ENCODE assay signal across 8 cellular contexts in the genomic region with DNA sequence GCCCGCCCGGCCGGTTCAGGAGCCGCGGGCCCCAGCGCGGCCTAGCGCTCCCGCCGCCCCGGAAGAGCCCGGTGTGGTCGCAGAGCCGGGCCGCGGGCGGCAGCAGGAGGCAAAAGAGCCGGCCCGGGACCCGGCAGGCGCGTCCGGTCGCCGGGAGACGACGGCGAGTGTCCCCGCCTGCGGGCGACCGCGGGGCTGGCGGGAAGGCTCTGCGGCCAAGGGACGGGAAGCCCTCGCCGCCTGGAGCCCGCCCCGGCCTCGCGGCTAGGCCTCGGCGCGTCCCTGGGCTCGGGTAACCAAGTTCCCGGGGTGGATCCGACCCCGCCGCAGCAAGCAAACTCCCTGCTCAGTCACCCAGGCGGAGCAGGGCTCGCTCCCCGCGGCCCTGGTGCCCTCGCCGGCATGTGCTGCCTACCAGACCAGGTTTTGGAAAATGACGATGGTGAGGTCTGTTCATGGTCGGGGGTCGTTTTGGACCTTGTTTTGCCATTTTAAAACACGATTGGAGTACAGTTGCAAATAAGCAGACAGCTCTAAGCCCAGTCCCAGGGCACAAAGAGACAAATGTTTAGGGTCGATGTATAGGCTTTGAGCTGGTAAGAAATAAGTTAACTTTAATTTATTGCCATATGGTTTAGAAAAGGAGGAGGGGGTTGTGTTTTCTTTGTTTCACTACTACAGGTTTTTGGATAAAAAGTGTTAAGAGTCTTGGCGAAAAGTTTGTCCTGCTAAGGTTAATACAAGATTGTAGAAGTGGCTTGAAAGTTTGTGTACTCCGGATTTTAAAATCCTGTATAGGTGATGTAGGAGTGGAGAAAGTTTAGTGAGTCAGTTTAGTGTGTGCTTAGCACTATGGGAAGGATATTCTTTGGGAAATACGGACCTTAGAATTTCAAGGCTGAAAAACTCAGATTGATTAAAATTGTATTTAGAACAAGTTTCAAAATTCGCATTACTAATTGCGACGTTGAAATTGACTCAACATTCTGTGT. TPM values are rescaled to one million over a fixed set of nuclear protein-coding genes. Genes with fewer than 3 reads are reported as not detected.
A peak's percentile ranks its signal among the peaks of the same experiment; 100 is the strongest.
DNase-seq lines count a peak whose midpoint lies in the region; ATAC-seq, FAIRE-seq and TF ChIP-seq lines count a peak whose summit lies in the region.

No MANE protein-coding gene starts in this region.

- no peaks in the 10 kb centered on the region for H3K27me3 Mint-ChIP-seq in activated CD4-positive, alpha-beta T cell treated with anti-CD3 and anti-CD28 coated beads, Interleukin-2, amount 10 ng/mL, durations not matched to agents 24 days and 14 days
- no peaks in the 10 kb centered on the region for H3K27me3 Mint-ChIP-seq in dendritic cell treated with granulocyte-macrophage colony-stimulating factor and Interleukin-4, amounts not matched to agents 40 ng/mL and 50 ng/mL, for 4 days

- TF ChIP-seq CTCF in lower lobe of right lung (IDR thresholded peaks at IDR 0.05) (no peak), D721Med (IDR thresholded peaks at IDR 0.05; ENCODE audit: insufficient read depth, missing control alignments) (no peak)

- peaks cover 31% of the 10 kb centered on the region for H3K36me3 Mint-ChIP-seq in activated CD4-positive, alpha-beta T cell treated with anti-CD3 and anti-CD28 coated beads, Interleukin-2, amount 10 ng/mL, durations not matched to agents 24 days and 14 days (ENCODE audit: low read depth)
- H3K36me3 Mint-ChIP-seq in dendritic cell treated with granulocyte-macrophage colony-stimulating factor and Interleukin-4, amounts not matched to agents 40 ng/mL and 50 ng/mL, for 4 days (ENCODE audit: low read depth), result peaks cover 20% of the 10 kb centered on the region

- no peaks in the 10 kb centered on the region for H3K27me3 ChIP-seq in lower lobe of right lung (ENCODE audit: low read depth)

- no peaks in the 10 kb centered on the region for H3K9me3 ChIP-seq in lower lobe of right lung

- H3K4me3 ChIP-seq in lower lobe of right lung, result peak overlapping the region; percentile 79

- H3K4me1 ChIP-seq in lower lobe of right lung, result peaks cover 68% of the 10 kb centered on the region

- H3K27ac Mint-ChIP-seq in activated CD4-positive, alpha-beta T cell treated with anti-CD3 and anti-CD28 coated beads, Interleukin-2, amount 10 ng/mL, durations not matched to agents 24 days and 14 days, result peak overlapping the region; percentile 91
- H3K27ac Mint-ChIP-seq in dendritic cell treated with granulocyte-macrophage colony-stimulating factor and Interleukin-4, amounts not matched to agents 40 ng/mL and 50 ng/mL, for 4 days, result peak overlapping the region; percentile 88

- peak overlapping the region; percentile 89 for H3K4me3 Mint-ChIP-seq in activated CD4-positive, alpha-beta T cell treated with anti-CD3 and anti-CD28 coated beads, Interleukin-2, amount 10 ng/mL, durations not matched to agents 24 days and 14 days
- peak overlapping the region; percentile 87 for H3K4me3 Mint-ChIP-seq in dendritic cell treated with granulocyte-macrophage colony-stimulating factor and Interleukin-4, amounts not matched to agents 40 ng/mL and 50 ng/mL, for 4 days

- ATAC-seq in GM21786 (IDR thresholded peaks at IDR 0.05; ENCODE audit: unreplicated experiment) (peak; percentile 16), lower lobe of right lung (peak; percentile 67 to 72)

- DNase-seq in ELF-1 (ENCODE audit: low read depth, low spot score), result peak; percentile 51
- DNase-seq in LHCN-M2 (ENCODE audit: low read depth), result peak; percentile 32
- peak; percentile 92 for DNase-seq in activated CD4-positive, alpha-beta T cell treated with anti-CD3 and anti-CD28 coated beads, Interleukin-2, amount 10 ng/mL, durations not matched to agents 24 days and 14 days
- DNase-seq in lower lobe of right lung, result peak; percentile 75
- DNase-seq in stimulated activated CD4-positive, alpha-beta T cell treated with anti-CD3 and anti-CD28 coated beads, TNF-alpha, amount 100 ng/mL, for 48 hours (ENCODE audit: low read depth in 3 of 3), result peak; percentile 32 to 49 (median 39)
- DNase-seq in D721Med (ENCODE audit: insufficient read length, low spot score), result no peak

- H3K9me3 Mint-ChIP-seq in activated CD4-positive, alpha-beta T cell treated with anti-CD3 and anti-CD28 coated beads, Interleukin-2, amount 10 ng/mL, durations not matched to agents 24 days and 14 days, result no peaks in the 10 kb centered on the region
- H3K9me3 Mint-ChIP-seq in dendritic cell treated with granulocyte-macrophage colony-stimulating factor and Interleukin-4, amounts not matched to agents 40 ng/mL and 50 ng/mL, for 4 days, result no peaks in the 10 kb centered on the region

- H3K36me3 ChIP-seq in lower lobe of right lung, result no peaks in the 10 kb centered on the region

- intact Hi-C loops in activated CD4-positive, alpha-beta T cell treated with anti-CD3 and anti-CD28 coated beads, Interleukin-2, amount 10 ng/mL, durations not matched to agents 24 days and 14 days (cut with micrococcal nuclease), result loop anchor here (2.0 kb wide), 3 partner anchors 17 to 43 kb away; no protein-coding TSS in a partner anchor
- intact Hi-C loops in dendritic cell treated with granulocyte-macrophage colony-stimulating factor and Interleukin-4, amounts not matched to agents 40 ng/mL and 50 ng/mL, for 4 days (cut with micrococcal nuclease), result loop anchor here (2.0 to 5.0 kb wide), 2 partner anchors 35 to 45 kb away; no protein-coding TSS in a partner anchor
- intact Hi-C loops in lower lobe of right lung (cut with DNase I), result no loop called here

- peaks cover 34% of the 10 kb centered on the region for H3K4me1 Mint-ChIP-seq in activated CD4-positive, alpha-beta T cell treated with anti-CD3 and anti-CD28 coated beads, Interleukin-2, amount 10 ng/mL, durations not matched to agents 24 days and 14 days
- peaks cover 41% of the 10 kb centered on the region for H3K4me1 Mint-ChIP-seq in dendritic cell treated with granulocyte-macrophage colony-stimulating factor and Interleukin-4, amounts not matched to agents 40 ng/mL and 50 ng/mL, for 4 days (ENCODE audit: low read depth)

- no peak for FAIRE-seq in D721Med (lab: Jason Lieb, UNC)

- H3K27ac ChIP-seq in lower lobe of right lung, result peak overlapping the region; percentile 94

RNA-seq across cellular contexts. Expression of gene KCMF1, which starts 1.1 kb away (rescaled TPM):
- total RNA-seq in LHCN-M2 (2014; rRNA removed) (55.2 and 62.2 TPM in 2 replicates), lower lobe of right lung (64.2 TPM)
- 48.6 TPM for polyA plus RNA-seq in LHCN-M2 (2012)
- 98.1 and 101 TPM in 2 replicates for total RNA-seq in activated CD4-positive, alpha-beta T cell treated with anti-CD3 and anti-CD28 coated beads, Interleukin-2, amount 10 ng/mL, durations not matched to agents 24 days and 14 days
